ENCODE assay signal across 1 cellular context in genomic region chr2:46924038-46924437, GRCh38.
TF ChIP-seq lines count a peak whose summit lies in the region.

No MANE protein-coding gene starts in this region.

TF ChIP-seq in K562, 482 proteins besides CTCF, POLR2A, EP300 and RAD21 (continued from another document):
- TF ChIP-seq, protein P1, sequence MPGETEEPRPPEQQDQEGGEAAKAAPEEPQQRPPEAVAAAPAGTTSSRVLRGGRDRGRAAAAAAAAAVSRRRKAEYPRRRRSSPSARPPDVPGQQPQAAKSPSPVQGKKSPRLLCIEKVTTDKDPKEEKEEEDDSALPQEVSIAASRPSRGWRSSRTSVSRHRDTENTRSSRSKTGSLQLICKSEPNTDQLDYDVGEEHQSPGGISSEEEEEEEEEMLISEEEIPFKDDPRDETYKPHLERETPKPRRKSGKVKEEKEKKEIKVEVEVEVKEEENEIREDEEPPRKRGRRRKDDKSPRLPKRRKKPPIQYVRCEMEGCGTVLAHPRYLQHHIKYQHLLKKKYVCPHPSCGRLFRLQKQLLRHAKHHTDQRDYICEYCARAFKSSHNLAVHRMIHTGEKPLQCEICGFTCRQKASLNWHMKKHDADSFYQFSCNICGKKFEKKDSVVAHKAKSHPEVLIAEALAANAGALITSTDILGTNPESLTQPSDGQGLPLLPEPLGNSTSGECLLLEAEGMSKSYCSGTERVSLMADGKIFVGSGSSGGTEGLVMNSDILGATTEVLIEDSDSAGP (CRISPR knock-in tag; IDR thresholded peaks at IDR 0.05) = 0 out of 2 replicates have a peak, but pooled peaks have one; percentile 40
- TF ChIP-seq MAFG (tag; conservative IDR thresholded peaks at IDR 0.05) = no peak
- TF ChIP-seq PHF20 (IDR thresholded peaks at IDR 0.05; ENCODE audit: partially characterized antibody) = no peak
- TF ChIP-seq ZNF134 (CRISPR knock-in tag; conservative IDR thresholded peaks at IDR 0.05) = no peak
- no peak for TF ChIP-seq PTRF (tag; IDR thresholded peaks at IDR 0.05)
- no peak for TF ChIP-seq ZNF764 (CRISPR knock-in tag; IDR thresholded peaks at IDR 0.05; ENCODE audit: low read depth)
- no peak for TF ChIP-seq ZNF140 (CRISPR knock-in tag; IDR thresholded peaks at IDR 0.05)
- no peak for TF ChIP-seq ZKSCAN3 (CRISPR knock-in tag; IDR thresholded peaks at IDR 0.05)
- TF ChIP-seq LARP7 (IDR thresholded peaks at IDR 0.05) = no peak
- TF ChIP-seq TOE1 (IDR thresholded peaks at IDR 0.05; ENCODE audit: borderline replicate concordance) = no peak
- no peak for TF ChIP-seq TOE1 (CRISPR knock-in tag; IDR thresholded peaks at IDR 0.05; ENCODE audit: borderline replicate concordance, low read depth)
- TF ChIP-seq, protein P2, sequence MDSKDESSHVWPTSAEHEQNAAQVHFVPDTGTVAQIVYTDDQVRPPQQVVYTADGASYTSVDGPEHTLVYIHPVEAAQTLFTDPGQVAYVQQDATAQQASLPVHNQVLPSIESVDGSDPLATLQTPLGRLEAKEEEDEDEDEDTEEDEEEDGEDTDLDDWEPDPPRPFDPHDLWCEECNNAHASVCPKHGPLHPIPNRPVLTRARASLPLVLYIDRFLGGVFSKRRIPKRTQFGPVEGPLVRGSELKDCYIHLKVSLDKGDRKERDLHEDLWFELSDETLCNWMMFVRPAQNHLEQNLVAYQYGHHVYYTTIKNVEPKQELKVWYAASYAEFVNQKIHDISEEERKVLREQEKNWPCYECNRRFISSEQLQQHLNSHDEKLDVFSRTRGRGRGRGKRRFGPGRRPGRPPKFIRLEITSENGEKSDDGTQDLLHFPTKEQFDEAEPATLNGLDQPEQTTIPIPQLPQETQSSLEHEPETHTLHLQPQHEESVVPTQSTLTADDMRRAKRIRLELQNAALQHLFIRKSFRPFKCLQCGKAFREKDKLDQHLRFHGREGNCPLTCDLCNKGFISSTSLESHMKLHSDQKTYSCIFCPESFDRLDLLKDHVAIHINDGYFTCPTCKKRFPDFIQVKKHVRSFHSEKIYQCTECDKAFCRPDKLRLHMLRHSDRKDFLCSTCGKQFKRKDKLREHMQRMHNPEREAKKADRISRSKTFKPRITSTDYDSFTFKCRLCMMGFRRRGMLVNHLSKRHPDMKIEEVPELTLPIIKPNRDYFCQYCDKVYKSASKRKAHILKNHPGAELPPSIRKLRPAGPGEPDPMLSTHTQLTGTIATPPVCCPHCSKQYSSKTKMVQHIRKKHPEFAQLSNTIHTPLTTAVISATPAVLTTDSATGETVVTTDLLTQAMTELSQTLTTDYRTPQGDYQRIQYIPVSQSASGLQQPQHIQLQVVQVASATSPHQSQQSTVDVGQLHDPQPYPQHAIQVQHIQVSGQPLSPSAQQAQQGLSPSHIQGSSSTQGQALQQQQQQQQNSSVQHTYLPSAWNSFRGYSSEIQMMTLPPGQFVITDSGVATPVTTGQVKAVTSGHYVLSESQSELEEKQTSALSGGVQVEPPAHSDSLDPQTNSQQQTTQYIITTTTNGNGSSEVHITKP (IDR thresholded peaks at IDR 0.05; ENCODE audit: partially characterized antibody) = peak; percentile 21
- no peak for TF ChIP-seq SMARCC2 (IDR thresholded peaks at IDR 0.05; ENCODE audit: low read depth)
